In genomic region chr13:108363651-108364050, GRCh38 we compare ENCODE assay signal across 25 cellular contexts.
"Had no signal": no experiment of that assay in that cellular context is flagged by ENCODE, and none has a peak within 500 bp of the region (broad histone marks: within the 10 kb centered on the region; RNA-seq: fewer than 3 reads in every experiment).

No MANE protein-coding gene starts in this region.

- H3K27me3 Mint-ChIP-seq: memory B cell had no signal

- H3K4me1 ChIP-seq: left ventricle myocardium inferior, lower lobe of right lung, neural progenitor cell, pancreas, suprapubic skin, thyroid gland had no signal

- H3K36me3 ChIP-seq: left ventricle myocardium inferior, lower lobe of right lung, neural progenitor cell, pancreas, suprapubic skin, thyroid gland had no signal

- H3K9me3 Mint-ChIP-seq: neural progenitor cell, type B pancreatic cell had no signal

- H3K27ac Mint-ChIP-seq: memory B cell; mesothelial cell of epicardium; natural killer cell treated with Interleukin-12 subunit alpha and Interleukin-12 subunit beta and Interleukin-15 and Interleukin-18, amount 100 ng/mL, for 72 hours; neural progenitor cell; progenitor cell of endocrine pancreas; stimulated activated effector memory CD8-positive, alpha-beta T cell treated with anti-CD3 and anti-CD28 coated beads, Interleukin-12 subunit alpha, Interleukin-12 subunit beta, amount 100 ng/mL, for 72 hours; type B pancreatic cell had no signal

- H3K4me1 Mint-ChIP-seq: memory B cell; mesothelial cell of epicardium; neural progenitor cell; stimulated activated effector memory CD8-positive, alpha-beta T cell treated with anti-CD3 and anti-CD28 coated beads, Interleukin-12 subunit alpha, Interleukin-12 subunit beta, amount 100 ng/mL, for 72 hours had no signal

- H3K4me3 Mint-ChIP-seq: memory B cell; mesothelial cell of epicardium; natural killer cell treated with Interleukin-12 subunit alpha and Interleukin-12 subunit beta and Interleukin-15 and Interleukin-18, amount 100 ng/mL, for 72 hours; neural progenitor cell; stimulated activated effector memory CD8-positive, alpha-beta T cell treated with anti-CD3 and anti-CD28 coated beads, Interleukin-12 subunit alpha, Interleukin-12 subunit beta, amount 100 ng/mL, for 72 hours; type B pancreatic cell had no signal

- DNase-seq: dorsolateral prefrontal cortex; effector CD8-positive, alpha-beta T cell; foreskin melanocyte; head of caudate nucleus; kidney; left cardiac atrium; left ventricle myocardium inferior; lower lobe of right lung; occipital lobe; pancreas; right cardiac atrium; small intestine; stimulated activated CD4-positive, alpha-beta T cell treated with anti-CD3 and anti-CD28 coated beads, Interleukin-12 subunit alpha, Interleukin-12 subunit beta, amount 100 ng/mL, for 4 hours; stimulated activated CD4-positive, alpha-beta T cell treated with anti-CD3 and anti-CD28 coated beads, Interleukin-2, amount 100 ng/mL, for 48 hours; stimulated activated naive CD8-positive, alpha-beta T cell treated with anti-CD3 and anti-CD28 coated beads, Interleukin-15, Interleukin-2, amounts not matched to agents 100 U/mL and 50 U/mL, for 24 hours; thyroid gland had no signal

- H3K9me3 ChIP-seq: left ventricle myocardium inferior, lower lobe of right lung, pancreas, suprapubic skin, thyroid gland had no signal

- H3K36me3 Mint-ChIP-seq: memory B cell; mesothelial cell of epicardium; natural killer cell treated with Interleukin-12 subunit alpha and Interleukin-12 subunit beta and Interleukin-15 and Interleukin-18, amount 100 ng/mL, for 72 hours; neural progenitor cell; stimulated activated effector memory CD8-positive, alpha-beta T cell treated with anti-CD3 and anti-CD28 coated beads, Interleukin-12 subunit alpha, Interleukin-12 subunit beta, amount 100 ng/mL, for 72 hours; type B pancreatic cell had no signal

- H3K27me3 ChIP-seq: hepatocyte, neural progenitor cell, pancreas, suprapubic skin, thyroid gland had no signal

- ATAC-seq: left cardiac atrium; lower lobe of right lung; natural killer cell treated with Interleukin-12 subunit alpha and Interleukin-12 subunit beta and Interleukin-15 and Interleukin-18, amount 100 ng/mL, for 72 hours; pancreas; right cardiac atrium; stimulated activated effector memory CD8-positive, alpha-beta T cell treated with anti-CD3 and anti-CD28 coated beads, Interleukin-12 subunit alpha, Interleukin-12 subunit beta, amount 100 ng/mL, for 72 hours; stimulated activated naive CD8-positive, alpha-beta T cell treated with anti-CD3 and anti-CD28 coated beads, Interleukin-15, Interleukin-2, amounts not matched to agents 100 U/mL and 50 U/mL, for 24 hours had no signal

- H3K4me3 ChIP-seq: dorsolateral prefrontal cortex, hepatocyte, left ventricle myocardium inferior, lower lobe of right lung, neural progenitor cell, pancreas, suprapubic skin, thyroid gland had no signal
